In the genomic region with DNA sequence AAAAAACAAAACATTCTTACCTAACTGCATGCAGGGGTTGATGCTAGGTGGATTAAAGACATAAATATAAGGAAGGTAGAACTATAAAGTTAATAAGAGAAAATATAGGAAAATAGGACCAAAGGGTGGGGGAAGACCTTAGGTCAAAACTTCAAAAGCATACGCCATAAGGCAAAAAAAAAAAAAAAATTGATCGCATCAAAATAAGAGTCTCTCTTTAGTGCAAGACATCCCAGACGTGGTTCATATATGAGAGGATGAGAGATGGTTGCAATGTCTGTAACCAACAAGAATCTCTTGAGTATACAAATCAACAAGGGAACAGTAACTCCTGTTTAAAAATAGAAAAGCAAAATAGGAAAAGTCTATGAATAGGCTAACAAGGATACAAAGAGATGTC, we compare ENCODE assay signal across 19 cellular contexts. TPM values are rescaled to one million over a fixed set of nuclear protein-coding genes. Genes with fewer than 3 reads are reported as not detected.
A peak's percentile ranks its signal among the peaks of the same experiment; 100 is the strongest.
DNase-seq lines count a peak whose midpoint lies in the region; ATAC-seq, FAIRE-seq and TF ChIP-seq lines count a peak whose summit lies in the region.
"Had no signal": no experiment of that assay in that cellular context is flagged by ENCODE, and none has a peak within 500 bp of the region (broad histone marks: within the 10 kb centered on the region; RNA-seq: fewer than 3 reads in every experiment).

No MANE protein-coding gene starts in this region.

- TF ChIP-seq CTCF in K562 (IDR thresholded peaks at IDR 0.05 in 2 of 3, conservative IDR thresholded peaks at IDR 0.05 in 1 of 3; ENCODE audit: insufficient read depth in 2 of 3, low read depth in 1 of 3, low read length in 3 of 3) (no peak), psoas muscle (IDR thresholded peaks at IDR 0.05) (no peak), uterus (IDR thresholded peaks at IDR 0.05) (no peak)

- H3K36me3 ChIP-seq in K562 (ENCODE audit: control insufficient read depth, insufficient read depth, low read length) (peaks cover 96% of the 10 kb centered on the region), psoas muscle (ENCODE audit: insufficient read depth in 1 of 2, low read depth in 1 of 2) (peaks cover 0 to 35% of the 10 kb centered on the region in 2 donors), uterus (no peaks in the 10 kb centered on the region)

- no peak for DNase-seq in activated naive CD4-positive, alpha-beta T cell treated with anti-CD3 and anti-CD28 coated beads for 36 hours
- no peak for DNase-seq in K562 (ENCODE audit: extremely low read depth in 1 of 4, low spot score in 3 of 4)
- no peak for DNase-seq in psoas muscle
- DNase-seq in uterus = no peak
- DNase-seq in NCI-H1930 (lab: John Stamatoyannopoulos, UW) = no peak
- DNase-seq: Caco-2, NCI-H1436 treated with DMSO at 0.1 percent for 48 hours, NCI-H2227 treated with DMSO at 0.1 percent for 48 hours, NCI-H526 treated with DMSO at 0.1 percent for 48 hours, OCI-M1 had no signal

- H3K79me2 ChIP-seq in K562 (ENCODE audit: control insufficient read depth, insufficient read depth, low read length) = peaks cover 66% of the 10 kb centered on the region

- H3K9me1 ChIP-seq in K562 (ENCODE audit: control insufficient read depth, insufficient read depth, low read length) = no peaks in the 10 kb centered on the region

- no peak for FAIRE-seq in K562 (lab: Jason Lieb, UNC)
- FAIRE-seq: A204.1, HTR-8/SVneo had no signal

- H2AFZ ChIP-seq in K562 (ENCODE audit: low read depth, low read length) = no peak overlapping the region

- TF ChIP-seq EP300 in K562 (IDR thresholded peaks at IDR 0.05; ENCODE audit: low read length) = no peak

- H3K4me1 ChIP-seq in K562 (replicated peaks in 1 of 2; ENCODE audit: control insufficient read depth in 2 of 2, insufficient read depth in 2 of 2, low read length in 2 of 2) = peaks cover 0 to 11% of the 10 kb centered on the region in 2 experiments; a peak in 2 of 5 replicates
- H3K4me1 ChIP-seq in psoas muscle = peaks cover 45% of the 10 kb centered on the region
- H3K4me1 ChIP-seq in uterus = no peaks in the 10 kb centered on the region
- H3K4me1 ChIP-seq: Caco-2 had no signal

- peak overlapping the region; percentile 3 for H3K27ac Mint-ChIP-seq in activated naive CD4-positive, alpha-beta T cell treated with anti-CD3 and anti-CD28 coated beads, Interleukin-2, amount 50 U/mL, for 24 hours
- no peak overlapping the region for H3K27ac Mint-ChIP-seq in activated naive CD4-positive, alpha-beta T cell treated with anti-CD3 and anti-CD28 coated beads for 36 hours

- TF ChIP-seq POLR2A in K562 (conservative IDR thresholded peaks at IDR 0.05) (no peak), uterus (IDR thresholded peaks at IDR 0.05) (no peak)

- H3K4me3 ChIP-seq in K562 = no peak overlapping the region
- no peak overlapping the region for H3K4me3 ChIP-seq in psoas muscle
- no peak overlapping the region for H3K4me3 ChIP-seq in uterus
- H3K4me3 ChIP-seq: SJSA1 had no signal

- ATAC-seq in K562 (no peak), psoas muscle (no peak), GM21515 (IDR thresholded peaks at IDR 0.05; ENCODE audit: unreplicated experiment) (no peak), HG03457 (IDR thresholded peaks at IDR 0.05; ENCODE audit: unreplicated experiment) (no peak)
- ATAC-seq: HCT116 had no signal

- H3K9me3 ChIP-seq in K562 (replicated peaks; ENCODE audit: control insufficient read depth, insufficient read depth, low read depth, low read length) = no peaks in the 10 kb centered on the region
- H3K9me3 ChIP-seq in psoas muscle = no peaks in the 10 kb centered on the region
- no peaks in the 10 kb centered on the region for H3K9me3 ChIP-seq in uterus
- H3K9me3 ChIP-seq: Caco-2, SJSA1 had no signal

- POLR2A ChIA-PET in K562 (lab: Yijun Ruan, JAX) = no interaction called here

- CTCF ChIA-PET in activated naive CD4-positive, alpha-beta T cell treated with anti-CD3 and anti-CD28 coated beads for 36 hours (lab: Charles Lee) = no interaction called here
- CTCF ChIA-PET in K562 (lab: Yijun Ruan, JAX; ENCODE audit: low intra/inter-chr PET ratio) = no interaction called here

- in situ Hi-C loops in K562 (cut with MboI) = loop anchor here (10.0 kb wide), 1 partner anchor 134 kb away; a partner anchor contains a TSS

- no peak for TF ChIP-seq RAD21 in K562 (CRISPR knock-in tag; conservative IDR thresholded peaks at IDR 0.05 in 1 of 2, IDR thresholded peaks at IDR 0.05 in 1 of 2)

- H3K9me3 Mint-ChIP-seq in activated naive CD4-positive, alpha-beta T cell treated with anti-CD3 and anti-CD28 coated beads, Interleukin-2, amount 50 U/mL, for 24 hours = no peaks in the 10 kb centered on the region
- no peaks in the 10 kb centered on the region for H3K9me3 Mint-ChIP-seq in activated naive CD4-positive, alpha-beta T cell treated with anti-CD3 and anti-CD28 coated beads for 36 hours
- H3K9me3 Mint-ChIP-seq: CD14-positive monocyte had no signal

- H3K36me3 Mint-ChIP-seq in activated naive CD4-positive, alpha-beta T cell treated with anti-CD3 and anti-CD28 coated beads, Interleukin-2, amount 50 U/mL, for 24 hours = peaks cover 2% of the 10 kb centered on the region
- H3K36me3 Mint-ChIP-seq in activated naive CD4-positive, alpha-beta T cell treated with anti-CD3 and anti-CD28 coated beads for 36 hours (ENCODE audit: low read depth) = peaks cover 18% of the 10 kb centered on the region

- peaks cover 6% of the 10 kb centered on the region; the same call in 1 of the 2 replicates for H4K20me1 ChIP-seq in K562 (replicated peaks; ENCODE audit: control insufficient read depth, insufficient read depth, low read length)

- 93% methylated on average over 3 of the region's 3 CpGs for WGBS in K562 (ENCODE audit: insufficient coverage, low coverage, missing lambda C conversion rate)
- WGBS in psoas muscle, 3 donors = 69 to 90% (median 76%) methylated on average over 3 of the region's 3 CpGs

- peaks cover 16% of the 10 kb centered on the region for H3K4me1 Mint-ChIP-seq in activated naive CD4-positive, alpha-beta T cell treated with anti-CD3 and anti-CD28 coated beads, Interleukin-2, amount 50 U/mL, for 24 hours
- H3K4me1 Mint-ChIP-seq in activated naive CD4-positive, alpha-beta T cell treated with anti-CD3 and anti-CD28 coated beads for 36 hours (ENCODE audit: low read depth) = peaks cover 17% of the 10 kb centered on the region
- H3K4me1 Mint-ChIP-seq: CD14-positive monocyte had no signal

- intact Hi-C loops in activated naive CD4-positive, alpha-beta T cell treated with anti-CD3 and anti-CD28 coated beads for 36 hours (cut with micrococcal nuclease) = no loop called here
- intact Hi-C loops in K562 (cut with micrococcal nuclease) = no loop called here
- intact Hi-C loops in psoas muscle (cut with DNase I) = loop anchor here in 1 of 2 donors (5.0 kb wide), 1 partner anchor 37 kb away; no protein-coding TSS in a partner anchor
- intact Hi-C loops in uterus (cut with DNase I; ENCODE audit: low total_unique reads) = no loop called here

- H3K27ac ChIP-seq in K562 (ENCODE audit: extremely low read depth, low read depth, low read length) (no peak overlapping the region), psoas muscle (peak overlapping the region; percentile 76), uterus (peak overlapping the region; percentile 98)
- H3K27ac ChIP-seq: RWPE1, SJSA1 had no signal

- H3K27me3 ChIP-seq in K562 (ENCODE audit: control insufficient read depth in 2 of 2, insufficient read depth in 2 of 2, low read length in 2 of 2) = no peaks in the 10 kb centered on the region
- no peaks in the 10 kb centered on the region for H3K27me3 ChIP-seq in psoas muscle (ENCODE audit: insufficient read depth in 3 of 3, low read length in 2 of 3)
- H3K27me3 ChIP-seq in uterus = no peaks in the 10 kb centered on the region
- H3K27me3 ChIP-seq: SJSA1 had no signal

- H3K27me3 Mint-ChIP-seq in activated naive CD4-positive, alpha-beta T cell treated with anti-CD3 and anti-CD28 coated beads, Interleukin-2, amount 50 U/mL, for 24 hours = no peaks in the 10 kb centered on the region
- no peaks in the 10 kb centered on the region for H3K27me3 Mint-ChIP-seq in activated naive CD4-positive, alpha-beta T cell treated with anti-CD3 and anti-CD28 coated beads for 36 hours (ENCODE audit: low read depth)

- no TSS peak for BruUV-seq in K562 (replicated peaks; lab: Mats Ljungman, UMichigan)

- H3K4me3 Mint-ChIP-seq in activated naive CD4-positive, alpha-beta T cell treated with anti-CD3 and anti-CD28 coated beads, Interleukin-2, amount 50 U/mL, for 24 hours = no peak overlapping the region
- H3K4me3 Mint-ChIP-seq in activated naive CD4-positive, alpha-beta T cell treated with anti-CD3 and anti-CD28 coated beads for 36 hours = no peak overlapping the region
- H3K4me3 Mint-ChIP-seq: CD14-positive monocyte had no signal

- H3K4me2 ChIP-seq in K562 (ENCODE audit: insufficient read depth, low read length) = no peak overlapping the region

- H3K9ac ChIP-seq in K562 (ENCODE audit: insufficient read depth in 1 of 2, low read depth in 2 of 2, low read length in 2 of 2) = no peak overlapping the region

RNA-seq across cellular contexts. Expression of a gene that starts 8.5 kb away (rescaled TPM):
- 1 to 10 TPM; 6.8 to 7.0 TPM for total RNA-seq in activated naive CD4-positive, alpha-beta T cell treated with anti-CD3 and anti-CD28 coated beads for 36 hours
- 4.4 and 16.7 TPM in 2 replicates for total RNA-seq in K562 (2011; cell fraction: chromatin; rRNA removed; ENCODE audit: low replicate concordance)
- 3.8 and 5.3 TPM in 2 replicates for total RNA-seq in K562 (2011; cell fraction: nucleolus; rRNA removed)
- 10.3 and 19.5 TPM in 2 replicates for total RNA-seq in K562 (2011; cell fraction: nucleoplasm; rRNA removed)
- total RNA-seq in K562 (2014; rRNA removed) (12.8 and 13.8 TPM in 2 replicates), K562 (2014; rRNA removed; fragmentation: Illumina TruSeq; extraction: Trizol) (20.3 and 21.2 TPM in 2 replicates), K562 (2015; rRNA removed; fragmentation: Illumina TruSeq; extraction: Trizol) (17.6 and 19.7 TPM in 2 replicates), K562 (2021) (17.6 and 19.9 TPM in 2 replicates), psoas muscle (1 to 10 TPM; 7.3 to 9.3 (median 8.5) TPM), uterus (10 to 100 TPM; 23.2 to 31.7 (median 26.9) TPM)
- polyA plus RNA-seq in K562 (2011; rRNA removed) (14.5 and 20.7 TPM in 2 replicates), K562 (2014; fragmentation: Illumina TruSeq; extraction: Trizol) (15.6 and 18.7 TPM in 2 replicates), K562 (2014; fragmentation: Nextera tagmentation; extraction: Ambion mirVana) (10 to 100 TPM; 12.8 to 14.0 TPM), K562 (2014; rRNA removed) (14.5 and 15.3 TPM in 2 replicates), psoas muscle (10 to 100 TPM in 1 of 3 donors, 1 to 10 TPM in 2; 5.8 to 17.6 (median 6.4) TPM)
- 5.9 and 7.0 TPM in 2 replicates for polyA plus RNA-seq in K562 (2011; cell fraction: cytosol; rRNA removed)
- polyA plus RNA-seq in K562 (2011; cell fraction: nucleus; rRNA removed) = 3.3 and 4.5 TPM in 2 replicates
- polyA plus RNA-seq in K562 (2012) = 8.9 and 12.9 TPM in 2 replicates
- polyA minus RNA-seq in K562 (2011; rRNA and poly(A)+ RNA removed) = 14.5 and 15.8 TPM in 2 replicates
- 5.5 and 6.9 TPM in 2 replicates for polyA minus RNA-seq in K562 (2011; cell fraction: cytosol; rRNA and poly(A)+ RNA removed)
- 8.5 and 12.8 TPM in 2 replicates for polyA minus RNA-seq in K562 (2011; cell fraction: nucleus; rRNA and poly(A)+ RNA removed)

RNA-seq across cellular contexts. Expression of a gene that starts 41.5 kb away (rescaled TPM):
- 1 to 10 TPM; 1.1 to 1.7 TPM for total RNA-seq in activated naive CD4-positive, alpha-beta T cell treated with anti-CD3 and anti-CD28 coated beads for 36 hours
- total RNA-seq in K562 (2011; cell fraction: chromatin; rRNA removed; ENCODE audit: low replicate concordance) = 2.6 and 13.3 TPM in 2 replicates
- total RNA-seq in K562 (2011; cell fraction: nucleolus; rRNA removed) = 2.2 and 3.0 TPM in 2 replicates
- total RNA-seq in K562 (2011; cell fraction: nucleoplasm; rRNA removed) = 7.0 and 17.6 TPM in 2 replicates
- 6.0 and 7.1 TPM in 2 replicates for total RNA-seq in K562 (2014; rRNA removed)
- total RNA-seq in K562 (2014; rRNA removed; fragmentation: Illumina TruSeq; extraction: Trizol) = 15.0 and 16.9 TPM in 2 replicates
- 16.4 and 18.0 TPM in 2 replicates for total RNA-seq in K562 (2015; rRNA removed; fragmentation: Illumina TruSeq; extraction: Trizol)
- total RNA-seq in K562 (2021) = 9.4 and 10.0 TPM in 2 replicates
- 9.6 and 14.1 TPM in 2 replicates for polyA plus RNA-seq in K562 (2011; rRNA removed)
- polyA plus RNA-seq in K562 (2011; cell fraction: cytosol; rRNA removed) = 1.8 and 2.9 TPM in 2 replicates
- polyA plus RNA-seq in K562 (2011; cell fraction: nucleus; rRNA removed) = 5.1 and 7.7 TPM in 2 replicates
- 6.7 and 8.7 TPM in 2 replicates for polyA plus RNA-seq in K562 (2012)
- polyA plus RNA-seq in K562 (2014; fragmentation: Illumina TruSeq; extraction: Trizol) = 10.7 and 14.3 TPM in 2 replicates
- polyA plus RNA-seq in K562 (2014; fragmentation: Nextera tagmentation; extraction: Ambion mirVana) = 1 to 10 TPM; 3.4 to 3.6 TPM
- polyA plus RNA-seq in K562 (2014; rRNA removed) = 8.4 and 10.0 TPM in 2 replicates
- 13.2 and 14.3 TPM in 2 replicates for polyA minus RNA-seq in K562 (2011; rRNA and poly(A)+ RNA removed)
- polyA minus RNA-seq in K562 (2011; cell fraction: cytosol; rRNA and poly(A)+ RNA removed) = 3.1 and 3.7 TPM in 2 replicates
- polyA minus RNA-seq in K562 (2011; cell fraction: nucleus; rRNA and poly(A)+ RNA removed) = 5.1 and 5.7 TPM in 2 replicates
- 10 to 100 TPM in 1 of 4 donors, 1 to 10 TPM in 3; 5.9 to 10.1 (median 6.0) TPM for total RNA-seq in psoas muscle
- 10 to 100 TPM in 1 of 3 donors, 1 to 10 TPM in 2; 3.9 to 14.1 (median 4.3) TPM for polyA plus RNA-seq in psoas muscle
- total RNA-seq in uterus = 10 to 100 TPM; 54.4 to 95.3 (median 68.5) TPM
